In the genomic region with DNA sequence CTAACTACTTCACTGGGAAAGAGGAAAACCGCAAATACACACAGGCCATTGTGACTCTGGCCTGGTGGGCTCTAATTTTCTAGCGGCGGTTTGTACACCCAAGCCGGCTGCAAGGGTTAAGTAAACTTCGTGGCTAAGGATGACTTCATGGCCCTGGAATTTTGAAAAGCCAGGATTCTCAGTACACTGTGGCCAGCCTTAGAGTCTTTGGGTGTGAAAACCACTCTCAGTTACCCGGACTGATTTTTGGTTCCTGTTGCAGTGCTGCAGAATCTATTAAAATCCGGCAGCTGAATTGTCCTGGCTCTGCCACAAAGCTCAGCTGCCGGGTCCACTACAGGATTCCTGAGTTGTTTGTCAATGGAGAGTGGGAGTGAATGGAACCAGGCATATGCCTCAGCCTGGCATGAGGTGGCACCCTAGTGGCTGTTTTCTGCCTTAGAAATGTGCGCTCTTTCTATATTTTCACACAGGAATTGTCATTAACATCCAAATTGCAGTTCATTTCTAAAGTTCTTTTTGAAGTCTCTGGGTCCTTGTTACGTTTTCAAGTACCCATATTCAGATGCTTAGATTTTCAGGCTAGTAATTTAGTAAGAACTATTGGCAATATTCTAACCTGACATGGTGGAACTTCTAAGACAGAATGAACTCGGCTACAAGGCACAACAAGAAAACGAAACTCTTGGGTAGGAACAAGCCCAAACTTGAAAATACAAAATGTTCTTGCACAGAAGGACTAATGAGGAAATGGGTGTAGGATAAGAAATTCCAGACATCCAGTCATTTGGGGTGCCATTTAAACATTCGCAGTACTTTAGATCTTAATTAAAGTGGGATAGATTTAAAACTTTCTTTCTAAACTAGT, we compare ENCODE assay signal across 9 cellular contexts.
DNase-seq lines count a peak whose midpoint lies in the region; FAIRE-seq and TF ChIP-seq lines count a peak whose summit lies in the region.
"Had no signal": no experiment of that assay in that cellular context is flagged by ENCODE, and none has a peak within 500 bp of the region (broad histone marks: within the 10 kb centered on the region; RNA-seq: fewer than 3 reads in every experiment).

No MANE protein-coding gene starts in this region.

- H2BK15ac ChIP-seq in mesenchymal stem cell (ENCODE audit: low read depth, poor library complexity, severe bottlenecking) = no peak overlapping the region

- no peak overlapping the region for H4K91ac ChIP-seq in mesenchymal stem cell (ENCODE audit: low read length)

- H3K4me1 ChIP-seq in OCI-LY7 (ENCODE audit: insufficient read depth, low read length, poor library complexity, severe bottlenecking) = no peaks in the 10 kb centered on the region
- H3K4me1 ChIP-seq in mesenchymal stem cell (ENCODE audit: control insufficient read depth, insufficient read depth, low read depth, low read length) = no peaks in the 10 kb centered on the region

- TF ChIP-seq CTCF in BJ (IDR thresholded peaks at IDR 0.05; ENCODE audit: insufficient read depth, low read depth, low read length) (peak; percentile 71), OCI-LY7 (conservative IDR thresholded peaks at IDR 0.05; ENCODE audit: low read length) (peak; percentile 60), type B pancreatic cell (conservative IDR thresholded peaks at IDR 0.05) (peak; percentile 77)

- H3K79me2 ChIP-seq in OCI-LY7 (ENCODE audit: insufficient read depth, low read depth, low read length) = no peaks in the 10 kb centered on the region

- CTCF ChIA-PET in BJ (lab: Yijun Ruan, JAX) = interaction anchor here (0.6 to 2.5 kb wide), 12 partner anchors 10 to 359 kb away, joined by 3 to 9 read pairs (median 3); no protein-coding TSS in a partner anchor
- CTCF ChIA-PET in OCI-LY7 (lab: Charles Lee; ENCODE audit: unreplicated experiment) = no interaction called here

- no peak overlapping the region for H2AFZ ChIP-seq in OCI-LY7 (ENCODE audit: low read length)
- no peak overlapping the region for H2AFZ ChIP-seq in mesenchymal stem cell (ENCODE audit: low read depth, low read length)

- H3K36me3 Mint-ChIP-seq in type B pancreatic cell = peaks cover 24% of the 10 kb centered on the region
- H3K36me3 Mint-ChIP-seq: memory B cell had no signal

- no peak overlapping the region for H4K8ac ChIP-seq in mesenchymal stem cell (ENCODE audit: low read length)

- H3K27me3 ChIP-seq in BJ (ENCODE audit: control insufficient read depth, insufficient read depth, low read length) (peaks cover 2% of the 10 kb centered on the region; the same call in 1 of the 2 replicates), mesenchymal stem cell (ENCODE audit: control insufficient read depth in 1 of 2, insufficient read depth in 1 of 2, low read length in 2 of 2) (peaks cover 0 to 13% of the 10 kb centered on the region in 2 experiments)

- peak overlapping the region; percentile 73 for H3K27ac Mint-ChIP-seq in type B pancreatic cell
- H3K27ac Mint-ChIP-seq: memory B cell had no signal

- no peaks in the 10 kb centered on the region for H3K79me1 ChIP-seq in mesenchymal stem cell (replicated peaks; ENCODE audit: low read length, poor library complexity, severe bottlenecking)

- POLR2A ChIA-PET in BJ (lab: Charles Lee) = no interaction called here
- POLR2A ChIA-PET in OCI-LY7 (lab: Charles Lee) = no interaction called here

- no peak overlapping the region for H2BK12ac ChIP-seq in mesenchymal stem cell (ENCODE audit: low read length in 2 of 2)

- peak overlapping the region; percentile 65 for H2AK5ac ChIP-seq in mesenchymal stem cell (ENCODE audit: low read length, severe bottlenecking)

- no peak for FAIRE-seq in HTR-8/SVneo (lab: Jason Lieb, UNC)
- peak; percentile 12 for FAIRE-seq in endometrium (lab: Jason Lieb, UNC)

- peak overlapping the region in 1 of 2 experiments; percentile 54 for H3K18ac ChIP-seq in mesenchymal stem cell (ENCODE audit: low read depth in 1 of 2, low read length in 2 of 2)

- H3K4me2 ChIP-seq in OCI-LY7 (ENCODE audit: low read length) = no peak overlapping the region
- H3K4me2 ChIP-seq in mesenchymal stem cell (ENCODE audit: low read length, poor library complexity, severe bottlenecking) = peak overlapping the region; percentile 49

- DNase-seq in BJ (ENCODE audit: low read depth) (peak; percentile 32), HTR-8/SVneo (ENCODE audit: insufficient read length, low spot score) (peak; percentile 74), OCI-LY7 (ENCODE audit: low spot score) (no peak), mesenchymal stem cell (peak; percentile 90), type B pancreatic cell (ENCODE audit: extremely low spot score, unreplicated experiment) (no peak), NCI-H128 (lab: John Stamatoyannopoulos, UW; ENCODE audit: unreplicated experiment) (no peak)
- DNase-seq in activated T-cell treated with anti-CD3 and anti-CD28 coated beads, Interleukin-2, amount 50 U/mL, for 48 hours = no peak

- no TSS peak for BruUV-seq in OCI-LY7 (replicated peaks; lab: Mats Ljungman, UMichigan)

- H3K14ac ChIP-seq in mesenchymal stem cell (ENCODE audit: low read length in 2 of 2) = no peak overlapping the region

- no peaks in the 10 kb centered on the region for H3K9me2 ChIP-seq in OCI-LY7 (ENCODE audit: insufficient read depth, low read length)

- no peaks in the 10 kb centered on the region for H3K36me3 ChIP-seq in BJ (ENCODE audit: control insufficient read depth, insufficient read depth, low read length)
- H3K36me3 ChIP-seq in OCI-LY7 (ENCODE audit: insufficient read depth, low read length) = no peaks in the 10 kb centered on the region
- no peaks in the 10 kb centered on the region for H3K36me3 ChIP-seq in mesenchymal stem cell (ENCODE audit: control insufficient read depth in 1 of 2, insufficient read depth in 2 of 2, low read depth in 1 of 2, low read length in 2 of 2)

- H3K27me3 Mint-ChIP-seq in type B pancreatic cell = peaks cover 3% of the 10 kb centered on the region

- H4K20me1 ChIP-seq in OCI-LY7 (ENCODE audit: insufficient read depth, low read length) = no peaks in the 10 kb centered on the region

- no peak overlapping the region for H3K27ac ChIP-seq in OCI-LY7 (ENCODE audit: low read depth, low read length, poor library complexity, severe bottlenecking)
- peak overlapping the region; percentile 82 for H3K27ac ChIP-seq in mesenchymal stem cell (ENCODE audit: low read length, poor library complexity, severe bottlenecking)

- peaks cover 33% of the 10 kb centered on the region for H3K4me1 Mint-ChIP-seq in type B pancreatic cell (ENCODE audit: unreplicated experiment)
- H3K4me1 Mint-ChIP-seq: memory B cell had no signal

- no peak overlapping the region for H3K23ac ChIP-seq in mesenchymal stem cell (ENCODE audit: low read length in 2 of 2)

- H3K9ac ChIP-seq in mesenchymal stem cell (ENCODE audit: low read length) = peak overlapping the region; percentile 84

- H2BK5ac ChIP-seq in mesenchymal stem cell (ENCODE audit: low read depth, low read length, poor library complexity, severe bottlenecking) = peak overlapping the region; percentile 60

- H3K4me3 Mint-ChIP-seq in type B pancreatic cell = peak overlapping the region; percentile 62
- H3K4me3 Mint-ChIP-seq: memory B cell had no signal

- H3K4me3 ChIP-seq in BJ (ENCODE audit: low read depth, low read length) = 0 out of 2 replicates have a peak overlapping the region, but pooled peaks have one; percentile 2
- H3K4me3 ChIP-seq in OCI-LY7 (ENCODE audit: low read depth, low read length, poor library complexity, severe bottlenecking) = no peak overlapping the region
- peak overlapping the region in 1 of 2 experiments; percentile 59 for H3K4me3 ChIP-seq in mesenchymal stem cell (ENCODE audit: insufficient read depth in 1 of 2, low read depth in 1 of 2, low read length in 2 of 2)

- WGBS in mesenchymal stem cell = 22% methylated on average over 11 of the region's 13 CpGs

- H3K9me3 ChIP-seq in OCI-LY7 (ENCODE audit: low read length) = no peaks in the 10 kb centered on the region
- no peaks in the 10 kb centered on the region for H3K9me3 ChIP-seq in mesenchymal stem cell (ENCODE audit: control insufficient read depth, low read length)

- H2BK120ac ChIP-seq in mesenchymal stem cell (ENCODE audit: low read depth, low read length) = no peak overlapping the region

- intact Hi-C loops in OCI-LY7 (cut with micrococcal nuclease; ENCODE audit: unreplicated experiment) = no loop called here

- no peak overlapping the region for H3K4ac ChIP-seq in mesenchymal stem cell (ENCODE audit: low read depth in 1 of 2, low read length in 2 of 2)

- H3K9me3 Mint-ChIP-seq in type B pancreatic cell = no peaks in the 10 kb centered on the region
- H3K9me3 Mint-ChIP-seq: memory B cell had no signal

Comparison
In these comparisons a context has a peak if more than half of its experiments do, and no peak if none do; other contexts are left out.
1. DNase-seq: peak in BJ (single experiment), HTR-8/SVneo (single experiment) and mesenchymal stem cell (single experiment); none in OCI-LY7 (single experiment), type B pancreatic cell (single experiment), activated T-cell treated with anti-CD3 and anti-CD28 coated beads, Interleukin-2, amount 50 U/mL, for 48 hours (0 of 2) and NCI-H128 (single experiment).
2. Peak in every context shown above with its lines, with median percentiles within 50 percentile points of each other: CTCF ChIP-seq.